In the genomic region with DNA sequence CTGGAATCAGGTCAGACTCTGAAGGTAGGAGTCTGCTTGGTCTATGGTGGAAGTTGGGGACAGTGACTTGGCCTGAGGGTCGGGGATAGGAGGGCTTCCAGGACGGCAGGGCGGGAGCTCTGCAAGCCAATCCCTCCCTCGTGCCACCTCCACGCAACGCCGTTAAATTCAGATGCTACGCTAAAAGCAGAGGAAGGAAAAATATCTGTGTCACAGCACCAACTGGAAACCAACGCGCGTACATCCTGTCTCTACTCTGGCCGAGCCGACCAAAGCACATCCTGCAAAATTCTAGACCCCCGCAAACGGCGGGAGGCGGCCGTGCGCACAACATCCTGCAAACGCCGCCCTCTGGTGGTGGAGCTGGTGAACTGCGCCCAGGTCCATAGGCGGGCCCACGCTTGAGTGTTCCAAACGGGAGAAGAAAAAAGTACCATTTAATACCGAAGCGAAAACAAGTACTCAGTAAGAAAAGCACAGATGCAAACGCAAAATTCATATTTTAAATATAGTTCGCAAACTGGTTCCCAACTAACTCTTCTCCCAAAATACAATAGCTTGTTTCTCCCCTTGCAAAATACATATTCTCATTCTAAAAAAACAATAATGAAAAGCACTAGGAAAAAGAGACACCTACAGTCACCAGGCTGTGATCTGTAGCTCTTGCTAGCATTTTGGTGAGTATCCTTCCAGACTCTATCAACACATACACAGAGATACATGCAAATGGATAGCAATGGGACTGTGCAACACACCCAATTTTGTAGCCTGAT, we compare ENCODE assay signal across 8 cellular contexts. TPM values are rescaled to one million over a fixed set of nuclear protein-coding genes. Genes with fewer than 3 reads are reported as not detected.
DNase-seq lines count a peak whose midpoint lies in the region; ATAC-seq and TF ChIP-seq lines count a peak whose summit lies in the region.

No MANE protein-coding gene starts in this region.

- no peak overlapping the region for H2AK5ac ChIP-seq in mesenchymal stem cell (ENCODE audit: low read length, severe bottlenecking)

- H3K18ac ChIP-seq in mesenchymal stem cell (ENCODE audit: low read depth in 1 of 2, low read length in 2 of 2) = peak overlapping the region in 1 of 2 experiments; percentile 1

- H2BK12ac ChIP-seq in mesenchymal stem cell (ENCODE audit: low read length in 2 of 2) = peak overlapping the region in 1 of 2 experiments; percentile 51

- H3K27me3 ChIP-seq in mesenchymal stem cell (ENCODE audit: control insufficient read depth in 1 of 2, insufficient read depth in 1 of 2, low read length in 2 of 2) = peaks cover 4% of the 10 kb centered on the region in 2 experiments

- DNase-seq in AG04449 (ENCODE audit: low read depth, low spot score) (no peak), NCI-H510A treated with DMSO at 0.1 percent for 48 hours (lab: John Stamatoyannopoulos, UW) (peak; percentile 60), mesenchymal stem cell (peak; percentile 61)
- DNase-seq in activated CD8-positive, alpha-beta T cell treated with anti-CD3 and anti-CD28 coated beads, Interleukin-2, amount 10 ng/mL, durations not matched to agents 7 days and 5 days = peak; percentile 88
- DNase-seq in effector memory CD8-positive, alpha-beta T cell = peak; percentile 70 to 72 (median 71)
- DNase-seq in stimulated activated CD8-positive, alpha-beta memory T cell treated with anti-CD3 and anti-CD28 coated beads, Interleukin-15, amount 100 ng/mL, for 1 hour (ENCODE audit: low read depth) = peak; percentile 60

- H3K36me3 Mint-ChIP-seq in activated CD8-positive, alpha-beta T cell treated with anti-CD3 and anti-CD28 coated beads, Interleukin-2, amount 10 ng/mL, durations not matched to agents 7 days and 5 days (ENCODE audit: low read depth) = no peaks in the 10 kb centered on the region
- no peaks in the 10 kb centered on the region for H3K36me3 Mint-ChIP-seq in effector memory CD8-positive, alpha-beta T cell (ENCODE audit: insufficient read depth)

- H3K36me3 ChIP-seq in mesenchymal stem cell (ENCODE audit: control insufficient read depth in 1 of 2, insufficient read depth in 2 of 2, low read depth in 1 of 2, low read length in 2 of 2) = no peaks in the 10 kb centered on the region

- H4K8ac ChIP-seq in mesenchymal stem cell (ENCODE audit: low read length) = peak overlapping the region; percentile 52

- H3K23ac ChIP-seq in mesenchymal stem cell (ENCODE audit: low read length in 2 of 2) = no peak overlapping the region

- H3K4me1 ChIP-seq in mesenchymal stem cell (ENCODE audit: control insufficient read depth, insufficient read depth, low read depth, low read length) = peaks cover 4% of the 10 kb centered on the region

- H3K4me1 Mint-ChIP-seq in activated CD8-positive, alpha-beta T cell treated with anti-CD3 and anti-CD28 coated beads, Interleukin-2, amount 10 ng/mL, durations not matched to agents 7 days and 5 days (ENCODE audit: low read depth) = peaks cover 12% of the 10 kb centered on the region
- peaks cover 11 to 16% of the 10 kb centered on the region in 2 donors for H3K4me1 Mint-ChIP-seq in effector memory CD8-positive, alpha-beta T cell (ENCODE audit: low read depth in 2 of 2)

- no peak overlapping the region for H2BK15ac ChIP-seq in mesenchymal stem cell (ENCODE audit: low read depth, poor library complexity, severe bottlenecking)

- peak overlapping the region; percentile 49 for H3K4me3 Mint-ChIP-seq in activated CD8-positive, alpha-beta T cell treated with anti-CD3 and anti-CD28 coated beads, Interleukin-2, amount 10 ng/mL, durations not matched to agents 7 days and 5 days
- H3K4me3 Mint-ChIP-seq in effector memory CD8-positive, alpha-beta T cell = peak overlapping the region; percentile 54 to 58

- H2BK120ac ChIP-seq in mesenchymal stem cell (ENCODE audit: low read depth, low read length) = no peak overlapping the region

- no peaks in the 10 kb centered on the region for H3K9me3 Mint-ChIP-seq in activated CD8-positive, alpha-beta T cell treated with anti-CD3 and anti-CD28 coated beads, Interleukin-2, amount 10 ng/mL, durations not matched to agents 7 days and 5 days (ENCODE audit: insufficient read depth)
- H3K9me3 Mint-ChIP-seq in effector memory CD8-positive, alpha-beta T cell = no peaks in the 10 kb centered on the region

- peak overlapping the region; percentile 74 for H3K27ac Mint-ChIP-seq in activated CD8-positive, alpha-beta T cell treated with anti-CD3 and anti-CD28 coated beads, Interleukin-2, amount 10 ng/mL, durations not matched to agents 7 days and 5 days
- H3K27ac Mint-ChIP-seq in effector memory CD8-positive, alpha-beta T cell = peak overlapping the region; percentile 73 to 86

- H3K4me3 ChIP-seq in AG04449 (ENCODE audit: low read depth, low read length) = peak overlapping the region; percentile 49
- peak overlapping the region in 1 of 2 experiments; percentile 76 for H3K4me3 ChIP-seq in mesenchymal stem cell (ENCODE audit: insufficient read depth in 1 of 2, low read depth in 1 of 2, low read length in 2 of 2)

- no peak overlapping the region for H4K91ac ChIP-seq in mesenchymal stem cell (ENCODE audit: low read length)

- H3K14ac ChIP-seq in mesenchymal stem cell (ENCODE audit: low read length in 2 of 2) = no peak overlapping the region

- POLR2A ChIA-PET in AG04449 (lab: Yijun Ruan, JAX) = interaction anchor here (1.4 kb wide), 1 partner anchor 100 kb away, joined by 3 read pairs; no protein-coding TSS in a partner anchor
- POLR2A ChIA-PET in activated CD8-positive, alpha-beta T cell treated with anti-CD3 and anti-CD28 coated beads, Interleukin-2, amount 10 ng/mL, durations not matched to agents 7 days and 5 days (lab: Charles Lee) = interaction anchor here (0.6 kb wide), 1 partner anchor 378 kb away, joined by 3 read pairs; no protein-coding TSS in a partner anchor

- H3K4me2 ChIP-seq in mesenchymal stem cell (ENCODE audit: low read length, poor library complexity, severe bottlenecking) = peak overlapping the region; percentile 48

- H2BK5ac ChIP-seq in mesenchymal stem cell (ENCODE audit: low read depth, low read length, poor library complexity, severe bottlenecking) = no peak overlapping the region

- WGBS in mesenchymal stem cell = 4% methylated on average over 27 of the region's 29 CpGs

- peak; percentile 95 for TF ChIP-seq CTCF in AG04449 (IDR thresholded peaks at IDR 0.05; ENCODE audit: insufficient read depth, low read length, missing control alignments)

- no peaks in the 10 kb centered on the region for H3K9me3 ChIP-seq in mesenchymal stem cell (ENCODE audit: control insufficient read depth, low read length)

- H3K27me3 Mint-ChIP-seq in activated CD8-positive, alpha-beta T cell treated with anti-CD3 and anti-CD28 coated beads, Interleukin-2, amount 10 ng/mL, durations not matched to agents 7 days and 5 days (ENCODE audit: low read depth) = peaks cover 11% of the 10 kb centered on the region
- peaks cover 13 to 22% of the 10 kb centered on the region in 2 donors for H3K27me3 Mint-ChIP-seq in effector memory CD8-positive, alpha-beta T cell

- peak; percentile 72 for ATAC-seq in GM18858 (IDR thresholded peaks at IDR 0.05; ENCODE audit: unreplicated experiment)
- peak; percentile 91 for ATAC-seq in HG03135 (IDR thresholded peaks at IDR 0.05; ENCODE audit: unreplicated experiment)
- ATAC-seq in activated CD8-positive, alpha-beta T cell treated with anti-CD3 and anti-CD28 coated beads, Interleukin-2, amount 10 ng/mL, durations not matched to agents 7 days and 5 days = peak; percentile 91
- ATAC-seq in effector memory CD8-positive, alpha-beta T cell (replicated peaks) = peak; percentile 93

- no peak overlapping the region for H3K4ac ChIP-seq in mesenchymal stem cell (ENCODE audit: low read depth in 1 of 2, low read length in 2 of 2)

- no peak overlapping the region for H3K27ac ChIP-seq in mesenchymal stem cell (ENCODE audit: low read length, poor library complexity, severe bottlenecking)

- H3K9ac ChIP-seq in mesenchymal stem cell (ENCODE audit: low read length) = peak overlapping the region; percentile 73

- no peaks in the 10 kb centered on the region for H3K79me1 ChIP-seq in mesenchymal stem cell (replicated peaks; ENCODE audit: low read length, poor library complexity, severe bottlenecking)

- CTCF ChIA-PET in AG04449 (lab: Yijun Ruan, JAX) = interaction anchor here (0.6 to 21.5 kb wide), 50 partner anchors 8 to 526 kb away, joined by 3 to 809 read pairs (median 5); a partner anchor contains a TSS
- CTCF ChIA-PET in activated CD8-positive, alpha-beta T cell treated with anti-CD3 and anti-CD28 coated beads, Interleukin-2, amount 10 ng/mL, durations not matched to agents 7 days and 5 days (lab: Charles Lee) = interaction anchor here (0.7 to 7.0 kb wide), 28 partner anchors 9 to 532 kb away, joined by 3 to 86 read pairs (median 4); no protein-coding TSS in a partner anchor

- H2AFZ ChIP-seq in mesenchymal stem cell (ENCODE audit: low read depth, low read length) = peak overlapping the region; percentile 72

RNA-seq across cellular contexts. Expression of a gene that starts 45.7 kb away (rescaled TPM):
- not detected for total RNA-seq in activated CD8-positive, alpha-beta T cell treated with anti-CD3 and anti-CD28 coated beads, Interleukin-2, amount 10 ng/mL, durations not matched to agents 7 days and 5 days
- polyA plus RNA-seq in mesenchymal stem cell (2013, experiment 1 of 2) = 3.9 TPM
- polyA plus RNA-seq in mesenchymal stem cell (2013, experiment 2 of 2) = 3.8 TPM
